ENCODE assay signal across 32 cellular contexts in the genomic region with DNA sequence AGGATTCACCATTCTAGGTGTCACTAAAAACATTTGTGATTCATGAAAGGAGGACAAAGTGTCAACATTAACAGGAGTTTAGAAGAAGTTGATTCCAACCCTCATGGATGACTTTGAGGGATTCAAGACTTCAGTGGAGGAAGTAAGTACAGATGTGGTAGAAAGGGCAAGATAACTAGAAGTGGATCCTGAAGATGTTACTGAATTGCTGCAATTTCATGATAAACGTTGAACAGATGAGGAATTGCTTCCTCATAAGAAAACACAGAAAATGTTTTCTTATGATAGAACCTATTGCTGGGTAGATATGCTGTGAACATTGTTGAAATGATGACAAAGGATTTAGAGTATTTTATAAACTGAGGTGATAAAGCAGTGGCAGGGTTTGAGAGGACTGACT.
"Had no signal": no experiment of that assay in that cellular context is flagged by ENCODE, and none has a peak within 500 bp of the region (broad histone marks: within the 10 kb centered on the region; RNA-seq: fewer than 3 reads in every experiment).

No MANE protein-coding gene starts in this region.

- H3K9me3 ChIP-seq: adrenal gland, body of pancreas, esophagus squamous epithelium, gastroesophageal sphincter had no signal

- H3K4me1 ChIP-seq: adrenal gland, body of pancreas, esophagus squamous epithelium, gastroesophageal sphincter had no signal

- H3K36me3 ChIP-seq: adrenal gland, esophagus squamous epithelium, gastroesophageal sphincter, WERI-Rb-1 had no signal

- ATAC-seq: activated CD4-positive, alpha-beta T cell treated with anti-CD3 and anti-CD28 coated beads for 36 hours; activated CD8-positive, alpha-beta memory T cell treated with anti-CD3 and anti-CD28 coated beads, Interleukin-2, amount 10 ng/mL, durations not matched to agents 7 days and 5 days; activated CD8-positive, alpha-beta T cell treated with anti-CD3 and anti-CD28 coated beads, Interleukin-2, amount 10 ng/mL, durations not matched to agents 7 days and 5 days; activated naive CD8-positive, alpha-beta T cell treated with anti-CD3 and anti-CD28 coated beads, Interleukin-2, amount 50 U/mL, for 24 hours; body of pancreas; gastroesophageal sphincter; T-helper 17 cell had no signal

- H3K27ac ChIP-seq: adrenal gland, body of pancreas, epithelial cell of prostate, esophagus squamous epithelium, gastroesophageal sphincter, WERI-Rb-1 had no signal

- DNase-seq: activated CD4-positive, alpha-beta memory T cell treated with anti-CD3 and anti-CD28 coated beads for 36 hours; activated CD4-positive, alpha-beta T cell treated with anti-CD3 and anti-CD28 coated beads for 36 hours; activated CD4-positive, alpha-beta T cell treated with anti-CD3 and anti-CD28 coated beads, Interleukin-2, amount 10 ng/mL, durations not matched to agents 24 days and 14 days; activated CD4-positive, CD25-positive, alpha-beta regulatory T cell; activated CD4-positive, CD25-positive, alpha-beta regulatory T cell treated with anti-CD3 and anti-CD28 coated beads, Interleukin-2, amount 50 U/mL, for 72 hours; activated CD8-positive, alpha-beta memory T cell treated with anti-CD3 and anti-CD28 coated beads, Interleukin-2, amount 10 ng/mL, durations not matched to agents 7 days and 5 days; activated CD8-positive, alpha-beta memory T cell treated with anti-CD3 and anti-CD28 coated beads, Interleukin-2, amount 50 U/mL, for 4 hours; activated CD8-positive, alpha-beta T cell treated with anti-CD3 and anti-CD28 coated beads, Interleukin-2, amount 10 ng/mL, durations not matched to agents 7 days and 5 days; activated effector memory CD4-positive, alpha-beta T cell treated with anti-CD3 and anti-CD28 coated beads, Interleukin-2, amount 50 U/mL, for 16 hours; activated naive CD4-positive, alpha-beta T cell treated with anti-CD3 and anti-CD28 coated beads for 36 hours; activated naive CD8-positive, alpha-beta T cell treated with anti-CD3 and anti-CD28 coated beads for 36 hours; activated naive CD8-positive, alpha-beta T cell treated with anti-CD3 and anti-CD28 coated beads, Interleukin-2, amount 50 U/mL, for 24 hours; activated T-cell treated with anti-CD3 and anti-CD28 coated beads, Interleukin-2, amount 50 U/mL, for 1 hour; activated T-cell treated with anti-CD3 and anti-CD28 coated beads, Interleukin-2, amount 50 U/mL, for 48 hours; adrenal gland; amygdala; aorta; body of pancreas; caudate nucleus; effector CD8-positive, alpha-beta T cell; esophagus squamous epithelium; foreskin melanocyte; head of caudate nucleus; hippocampal formation; T-helper 17 cell; T1000; WERI-Rb-1 had no signal

- H3K27me3 ChIP-seq: adrenal gland, body of pancreas, esophagus squamous epithelium, gastroesophageal sphincter had no signal

- H3K4me3 ChIP-seq: adrenal gland, body of pancreas, esophagus squamous epithelium, gastroesophageal sphincter had no signal

- FAIRE-seq: colon, endometrium, endothelial cell of umbilical vein had no signal
